ENCODE assay signal across 17 cellular contexts in genomic region chr11:87263979-87264378, GRCh38.
"Had no signal": no experiment of that assay in that cellular context is flagged by ENCODE, and none has a peak within 500 bp of the region (broad histone marks: within the 10 kb centered on the region; RNA-seq: fewer than 3 reads in every experiment).

No MANE protein-coding gene starts in this region.

- H3K27ac Mint-ChIP-seq: activated CD8-positive, alpha-beta memory T cell treated with anti-CD3 and anti-CD28 coated beads, Interleukin-2, amount 10 ng/mL, durations not matched to agents 7 days and 5 days; activated naive CD8-positive, alpha-beta T cell treated with anti-CD3 and anti-CD28 coated beads for 36 hours; activated T-cell treated with anti-CD3 and anti-CD28 coated beads, Interleukin-2, amount 50 U/mL, for 24 hours; natural killer cell treated with Interleukin-12 subunit alpha and Interleukin-12 subunit beta and Interleukin-15 and Interleukin-18, amount 100 ng/mL, for 72 hours had no signal

- H3K27me3 Mint-ChIP-seq: activated CD8-positive, alpha-beta memory T cell treated with anti-CD3 and anti-CD28 coated beads, Interleukin-2, amount 10 ng/mL, durations not matched to agents 7 days and 5 days; activated naive CD8-positive, alpha-beta T cell treated with anti-CD3 and anti-CD28 coated beads for 36 hours; activated T-cell treated with anti-CD3 and anti-CD28 coated beads, Interleukin-2, amount 50 U/mL, for 24 hours; natural killer cell treated with Interleukin-12 subunit alpha and Interleukin-12 subunit beta and Interleukin-15 and Interleukin-18, amount 100 ng/mL, for 72 hours had no signal

- H3K27me3 ChIP-seq: breast epithelium, sigmoid colon, upper lobe of left lung had no signal

- H3K36me3 ChIP-seq: breast epithelium, sigmoid colon, upper lobe of left lung had no signal

- H3K4me1 ChIP-seq: breast epithelium had no signal

- H3K36me3 Mint-ChIP-seq: natural killer cell treated with Interleukin-12 subunit alpha and Interleukin-12 subunit beta and Interleukin-15 and Interleukin-18, amount 100 ng/mL, for 72 hours had no signal

- H3K9me3 ChIP-seq: breast epithelium, sigmoid colon, upper lobe of left lung had no signal

- DNase-seq: activated CD4-positive, alpha-beta T cell treated with anti-CD3 and anti-CD28 coated beads, Interleukin-2, amount 50 U/mL, for 48 hours; activated CD4-positive, CD25-positive, alpha-beta regulatory T cell treated with anti-CD3 and anti-CD28 coated beads, Interleukin-2, amount 50 U/mL, for 72 hours; activated CD8-positive, alpha-beta memory T cell treated with anti-CD3 and anti-CD28 coated beads, Interleukin-2, amount 10 ng/mL, durations not matched to agents 7 days and 5 days; activated gamma-delta T cell; activated naive CD8-positive, alpha-beta T cell treated with anti-CD3 and anti-CD28 coated beads for 36 hours; activated T-cell treated with anti-CD3 and anti-CD28 coated beads, Interleukin-2, amount 50 U/mL, for 24 hours; aorta; hypothalamus; left cardiac atrium; sigmoid colon; stimulated activated CD4-positive, alpha-beta T cell treated with anti-CD3 and anti-CD28 coated beads, Interleukin-4, amount 100 ng/mL, for 1 hour; stimulated activated CD8-positive, alpha-beta memory T cell treated with anti-CD3 and anti-CD28 coated beads, Interleukin-4, amount 100 ng/mL, for 48 hours; stimulated activated naive CD8-positive, alpha-beta T cell treated with anti-CD3 and anti-CD28 coated beads, Interleukin-15, Interleukin-2, amounts not matched to agents 100 U/mL and 50 U/mL, for 24 hours; upper lobe of left lung had no signal

- H3K27ac ChIP-seq: breast epithelium, upper lobe of left lung had no signal

- H3K9me3 Mint-ChIP-seq: activated naive CD8-positive, alpha-beta T cell treated with anti-CD3 and anti-CD28 coated beads for 36 hours; activated T-cell treated with anti-CD3 and anti-CD28 coated beads, Interleukin-2, amount 50 U/mL, for 24 hours; natural killer cell treated with Interleukin-12 subunit alpha and Interleukin-12 subunit beta and Interleukin-15 and Interleukin-18, amount 100 ng/mL, for 72 hours had no signal

- ATAC-seq: activated CD8-positive, alpha-beta memory T cell treated with anti-CD3 and anti-CD28 coated beads, Interleukin-2, amount 10 ng/mL, durations not matched to agents 7 days and 5 days; left cardiac atrium; natural killer cell treated with Interleukin-12 subunit alpha and Interleukin-12 subunit beta and Interleukin-15 and Interleukin-18, amount 100 ng/mL, for 72 hours; stimulated activated naive CD8-positive, alpha-beta T cell treated with anti-CD3 and anti-CD28 coated beads, Interleukin-15, Interleukin-2, amounts not matched to agents 100 U/mL and 50 U/mL, for 24 hours had no signal

- H3K4me1 Mint-ChIP-seq: activated CD8-positive, alpha-beta memory T cell treated with anti-CD3 and anti-CD28 coated beads, Interleukin-2, amount 10 ng/mL, durations not matched to agents 7 days and 5 days had no signal

- H3K4me3 ChIP-seq: breast epithelium, lung, sigmoid colon, upper lobe of left lung had no signal

- H3K4me3 Mint-ChIP-seq: activated CD8-positive, alpha-beta memory T cell treated with anti-CD3 and anti-CD28 coated beads, Interleukin-2, amount 10 ng/mL, durations not matched to agents 7 days and 5 days; activated naive CD8-positive, alpha-beta T cell treated with anti-CD3 and anti-CD28 coated beads for 36 hours; activated T-cell treated with anti-CD3 and anti-CD28 coated beads, Interleukin-2, amount 50 U/mL, for 24 hours; natural killer cell treated with Interleukin-12 subunit alpha and Interleukin-12 subunit beta and Interleukin-15 and Interleukin-18, amount 100 ng/mL, for 72 hours had no signal
